Comparison of ENCODE assay signal across 9 cellular contexts in the genomic region with DNA sequence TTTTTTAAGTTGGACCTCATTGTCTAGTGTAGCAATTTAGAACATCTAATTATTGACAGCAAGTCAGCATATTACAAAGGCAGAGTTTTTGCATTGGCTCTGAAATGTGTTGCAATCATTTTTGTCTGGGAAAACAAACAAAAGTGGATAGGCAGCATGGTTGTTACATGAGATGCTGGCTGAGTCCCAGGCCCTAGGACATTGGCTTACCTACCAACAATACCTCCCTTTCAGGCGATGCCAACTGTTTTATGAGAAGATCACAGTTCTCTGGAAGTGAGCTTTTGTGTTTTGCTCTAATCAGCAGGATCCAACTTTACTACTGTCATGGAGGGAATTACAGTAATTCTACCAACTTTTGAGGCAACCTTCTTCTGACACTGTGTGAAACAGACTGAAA.
DNase-seq lines count a peak whose midpoint lies in the region; ATAC-seq, FAIRE-seq and TF ChIP-seq lines count a peak whose summit lies in the region.
"Had no signal": no experiment of that assay in that cellular context is flagged by ENCODE, and none has a peak within 500 bp of the region (broad histone marks: within the 10 kb centered on the region; RNA-seq: fewer than 3 reads in every experiment).

No MANE protein-coding gene starts in this region.

- no peak for ATAC-seq in A549
- peak; percentile 13 for ATAC-seq in lung (ENCODE audit: insufficient read depth, low FRiP score)
- ATAC-seq in GM19023 (IDR thresholded peaks at IDR 0.05; ENCODE audit: unreplicated experiment) = no peak

- H3K4me3 ChIP-seq in A549 (no peak overlapping the region), lung (no peak overlapping the region), osteoblast (ENCODE audit: insufficient read depth, low read length) (no peak overlapping the region)

- H3K27me3 ChIP-seq in lung (ENCODE audit: control insufficient read depth, insufficient read depth) = no peaks in the 10 kb centered on the region
- H3K27me3 ChIP-seq in osteoblast (ENCODE audit: insufficient read depth, low read length) = peaks cover 7% of the 10 kb centered on the region

- no peak for TF ChIP-seq CTCF in A549 (IDR thresholded peaks at IDR 0.05)
- TF ChIP-seq CTCF in lung (IDR thresholded peaks at IDR 0.05; ENCODE audit: control extremely low read depth, extremely low read depth) = no peak
- no peak for TF ChIP-seq CTCF in osteoblast (IDR thresholded peaks at IDR 0.05; ENCODE audit: extremely low read depth, low read depth, low read length)

- H3K79me2 ChIP-seq in osteoblast (ENCODE audit: insufficient read depth, low read length) = no peaks in the 10 kb centered on the region

- no peak for TF ChIP-seq RAD21 in A549 (conservative IDR thresholded peaks at IDR 0.05 in 1 of 2, IDR thresholded peaks at IDR 0.05 in 1 of 2)

- no peak for FAIRE-seq in A549 (lab: Jason Lieb, UNC)

- TF ChIP-seq POLR2A in A549 (IDR thresholded peaks at IDR 0.05; ENCODE audit: low read length) = no peak

- H3K36me3 ChIP-seq in lung (ENCODE audit: control insufficient read depth in 2 of 2, insufficient read depth in 2 of 2, low read length in 2 of 2) (no peaks in the 10 kb centered on the region), osteoblast (ENCODE audit: insufficient read depth, low read length) (no peaks in the 10 kb centered on the region)

- H3K27ac ChIP-seq in A549 = no peak overlapping the region
- peak overlapping the region; percentile 32 for H3K27ac ChIP-seq in caudate nucleus (ENCODE audit: low read depth, low read length)
- H3K27ac ChIP-seq in lung (ENCODE audit: low read depth in 1 of 2, low read length in 1 of 2) = no peak overlapping the region
- H3K27ac ChIP-seq in osteoblast (ENCODE audit: low read depth, low read length) = no peak overlapping the region

- POLR2A ChIA-PET in A549 (lab: Yijun Ruan, JAX) = no interaction called here

- DNase-seq in A549 (ENCODE audit: low read depth in 1 of 2, low spot score in 1 of 2) (peak in 1 of 2 experiments; percentile 34), NCI-H2107 treated with DMSO at 0.1 percent for 48 hours (lab: John Stamatoyannopoulos, UW; ENCODE audit: unreplicated experiment) (peak; percentile 96), caudate nucleus (lab: John Stamatoyannopoulos, UW) (peak in 8 of 61 donors; percentile 5 to 43 (median 12)), lung (ENCODE audit: low spot score) (peak; percentile 61), NCI-H1436 treated with DMSO at 0.1 percent for 48 hours (lab: John Stamatoyannopoulos, UW) (no peak), osteoblast (ENCODE audit: insufficient read length, low spot score, missing footprints) (no peak), GM19238 (ENCODE audit: insufficient read length, low spot score) (no peak)
- DNase-seq: central memory CD4-positive, alpha-beta T cell had no signal

- H3K4me1 ChIP-seq in A549 (peaks cover 7% of the 10 kb centered on the region; the same call in 2 of the 3 replicates), lung (ENCODE audit: control insufficient read depth in 2 of 2, insufficient read depth in 2 of 2, low read length in 2 of 2) (peaks cover 0 to 4% of the 10 kb centered on the region in 2 donors), osteoblast (ENCODE audit: insufficient read depth, low read length) (no peaks in the 10 kb centered on the region)

- H3K9me3 ChIP-seq in A549 (no peaks in the 10 kb centered on the region), lung (ENCODE audit: control insufficient read depth in 2 of 2, insufficient read depth in 1 of 2, low read length in 1 of 2) (no peaks in the 10 kb centered on the region), osteoblast (ENCODE audit: low read depth, low read length) (no peaks in the 10 kb centered on the region)

- no peaks in the 10 kb centered on the region for H4K20me1 ChIP-seq in osteoblast (ENCODE audit: insufficient read depth, low read length)

- WGBS in A549 (ENCODE audit: missing lambda C conversion rate) = 52% methylated on average over 1 of the region's 1 CpG
- 78 to 88% methylated on average over 1 of the region's 1 CpG for WGBS in lung, 2 donors

- CTCF ChIA-PET in A549 (lab: Yijun Ruan, JAX) = interaction anchor here (0.9 to 1.6 kb wide), 2 partner anchors 10 to 54 kb away, joined by 3 to 4 read pairs; no protein-coding TSS in a partner anchor

- H2AFZ ChIP-seq in osteoblast (ENCODE audit: low read length) = no peak overlapping the region

- H3K4me2 ChIP-seq in A549 (peak overlapping the region; percentile 19), osteoblast (ENCODE audit: insufficient read depth, low read length) (no peak overlapping the region)

- TF ChIP-seq EP300 in A549 (IDR thresholded peaks at IDR 0.05) = no peak

TF ChIP-seq in A549, 52 proteins besides CTCF, POLR2A, EP300 and RAD21:
- no peak for TF ChIP-seq CBX2 (IDR thresholded peaks at IDR 0.05; ENCODE audit: borderline replicate concordance, low read depth)
- TF ChIP-seq, protein P1, sequence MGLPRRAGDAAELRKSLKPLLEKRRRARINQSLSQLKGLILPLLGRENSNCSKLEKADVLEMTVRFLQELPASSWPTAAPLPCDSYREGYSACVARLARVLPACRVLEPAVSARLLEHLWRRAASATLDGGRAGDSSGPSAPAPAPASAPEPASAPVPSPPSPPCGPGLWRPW (IDR thresholded peaks at IDR 0.05) = no peak
- TF ChIP-seq EHF (CRISPR knock-in tag; IDR thresholded peaks at IDR 0.05) = no peak
- TF ChIP-seq, protein P2, sequence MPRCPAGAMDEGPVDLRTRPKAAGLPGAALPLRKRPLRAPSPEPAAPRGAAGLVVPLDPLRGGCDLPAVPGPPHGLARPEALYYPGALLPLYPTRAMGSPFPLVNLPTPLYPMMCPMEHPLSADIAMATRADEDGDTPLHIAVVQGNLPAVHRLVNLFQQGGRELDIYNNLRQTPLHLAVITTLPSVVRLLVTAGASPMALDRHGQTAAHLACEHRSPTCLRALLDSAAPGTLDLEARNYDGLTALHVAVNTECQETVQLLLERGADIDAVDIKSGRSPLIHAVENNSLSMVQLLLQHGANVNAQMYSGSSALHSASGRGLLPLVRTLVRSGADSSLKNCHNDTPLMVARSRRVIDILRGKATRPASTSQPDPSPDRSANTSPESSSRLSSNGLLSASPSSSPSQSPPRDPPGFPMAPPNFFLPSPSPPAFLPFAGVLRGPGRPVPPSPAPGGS (IDR thresholded peaks at IDR 0.05) = no peak
- peak in 1 of 2 experiments; percentile 66; a peak in 2 of 4 replicates for TF ChIP-seq CEBPB (IDR thresholded peaks at IDR 0.05)
- TF ChIP-seq, protein P3, sequence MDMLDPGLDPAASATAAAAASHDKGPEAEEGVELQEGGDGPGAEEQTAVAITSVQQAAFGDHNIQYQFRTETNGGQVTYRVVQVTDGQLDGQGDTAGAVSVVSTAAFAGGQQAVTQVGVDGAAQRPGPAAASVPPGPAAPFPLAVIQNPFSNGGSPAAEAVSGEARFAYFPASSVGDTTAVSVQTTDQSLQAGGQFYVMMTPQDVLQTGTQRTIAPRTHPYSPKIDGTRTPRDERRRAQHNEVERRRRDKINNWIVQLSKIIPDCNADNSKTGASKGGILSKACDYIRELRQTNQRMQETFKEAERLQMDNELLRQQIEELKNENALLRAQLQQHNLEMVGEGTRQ (IDR thresholded peaks at IDR 0.05) = no peak
- TF ChIP-seq FOXS1 (CRISPR knock-in tag; IDR thresholded peaks at IDR 0.05) = no peak

Comparison
In these comparisons a context has a peak if more than half of its experiments do, and no peak if none do; other contexts are left out.
1. DNase-seq: peak in NCI-H2107 treated with DMSO at 0.1 percent for 48 hours (single experiment) and lung (single experiment); none in NCI-H1436 treated with DMSO at 0.1 percent for 48 hours (single experiment), osteoblast (single experiment) and GM19238 (single experiment).